Comparison of ENCODE assay signal across 8 cellular contexts in the genomic region with DNA sequence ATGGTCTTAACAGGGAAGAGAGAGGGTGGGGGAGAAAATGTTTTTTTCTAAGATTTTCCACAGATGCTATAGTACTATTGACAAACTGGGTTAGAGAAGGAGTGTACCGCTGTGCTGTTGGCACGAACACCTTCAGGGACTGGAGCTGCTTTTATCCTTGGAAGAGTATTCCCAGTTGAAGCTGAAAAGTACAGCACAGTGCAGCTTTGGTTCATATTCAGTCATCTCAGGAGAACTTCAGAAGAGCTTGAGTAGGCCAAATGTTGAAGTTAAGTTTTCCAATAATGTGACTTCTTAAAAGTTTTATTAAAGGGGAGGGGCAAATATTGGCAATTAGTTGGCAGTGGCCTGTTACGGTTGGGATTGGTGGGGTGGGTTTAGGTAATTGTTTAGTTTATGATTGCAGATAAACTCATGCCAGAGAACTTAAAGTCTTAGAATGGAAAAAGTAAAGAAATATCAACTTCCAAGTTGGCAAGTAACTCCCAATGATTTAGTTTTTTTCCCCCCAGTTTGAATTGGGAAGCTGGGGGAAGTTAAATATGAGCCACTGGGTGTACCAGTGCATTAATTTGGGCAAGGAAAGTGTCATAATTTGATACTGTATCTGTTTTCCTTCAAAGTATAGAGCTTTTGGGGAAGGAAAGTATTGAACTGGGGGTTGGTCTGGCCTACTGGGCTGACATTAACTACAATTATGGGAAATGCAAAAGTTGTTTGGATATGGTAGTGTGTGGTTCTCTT. TPM values are rescaled to one million over a fixed set of nuclear protein-coding genes. Genes with fewer than 3 reads are reported as not detected.
DNase-seq lines count a peak whose midpoint lies in the region; ATAC-seq and TF ChIP-seq lines count a peak whose summit lies in the region.

No MANE protein-coding gene starts in this region.

- H3K36me3 ChIP-seq in hepatocyte (replicated peaks; ENCODE audit: insufficient read depth, low read depth) = peaks cover 30% of the 10 kb centered on the region

- CTCF ChIA-PET in activated CD8-positive, alpha-beta T cell treated with anti-CD3 and anti-CD28 coated beads for 36 hours (lab: Charles Lee) = interaction anchor here (1.6 to 16.5 kb wide), 4 partner anchors 9 to 82 kb away, joined by 6 to 448 read pairs (median 9); a partner anchor contains a TSS

- no peak overlapping the region for H2AFZ ChIP-seq in hepatocyte

- H3K27ac Mint-ChIP-seq in activated CD8-positive, alpha-beta T cell treated with anti-CD3 and anti-CD28 coated beads for 36 hours = no peak overlapping the region

- H3K4me1 Mint-ChIP-seq in activated CD8-positive, alpha-beta T cell treated with anti-CD3 and anti-CD28 coated beads for 36 hours (ENCODE audit: low read depth) = peaks cover 29% of the 10 kb centered on the region

- H3K79me2 ChIP-seq in hepatocyte = peaks cover 90% of the 10 kb centered on the region

- no peaks in the 10 kb centered on the region for H3K9me2 ChIP-seq in hepatocyte (replicated peaks; ENCODE audit: insufficient read depth)

- no peaks in the 10 kb centered on the region for H3K27me3 ChIP-seq in hepatocyte

- no peak for TF ChIP-seq CTCF in hepatocyte (IDR thresholded peaks at IDR 0.05; ENCODE audit: poor library complexity)
- no peak for TF ChIP-seq CTCF in activated CD8-positive, alpha-beta T cell treated with anti-CD3 and anti-CD28 coated beads for 36 hours (IDR thresholded peaks at IDR 0.05)

- H3K4me1 ChIP-seq in hepatocyte (ENCODE audit: insufficient read depth) = peaks cover 4% of the 10 kb centered on the region

- H3K4me3 ChIP-seq in hepatocyte = peak overlapping the region; percentile 74

- POLR2A ChIA-PET in activated CD8-positive, alpha-beta T cell treated with anti-CD3 and anti-CD28 coated beads for 36 hours (lab: Charles Lee) = interaction anchor here (0.6 to 36.2 kb wide), 26 partner anchors 7 to 240 kb away, joined by 3 to 4842 read pairs (median 6); a partner anchor contains a TSS

- no peak overlapping the region for H3K4me3 Mint-ChIP-seq in activated CD8-positive, alpha-beta T cell treated with anti-CD3 and anti-CD28 coated beads for 36 hours

- H4K20me1 ChIP-seq in hepatocyte (ENCODE audit: insufficient read depth, poor library complexity, severe bottlenecking) = peaks cover 77% of the 10 kb centered on the region

- peak overlapping the region; percentile 99 for H3K27ac ChIP-seq in hepatocyte

- peak overlapping the region; percentile 87 for H3K4me2 ChIP-seq in hepatocyte

- no peaks in the 10 kb centered on the region for H3K9me3 ChIP-seq in hepatocyte (ENCODE audit: low read depth)

- H3K27me3 Mint-ChIP-seq in activated CD8-positive, alpha-beta T cell treated with anti-CD3 and anti-CD28 coated beads for 36 hours = no peaks in the 10 kb centered on the region

- in situ Hi-C loops in SK-MEL-5 (cut with HindIII; ENCODE audit: low pct_unique_long_range_greater_than_20kb, low sequenced_read_pairs) = no loop called here

- 0% methylated on average over 3 of the region's 3 CpGs for WGBS in hepatocyte (ENCODE audit: low lambda C conversion rate, missing lambda C conversion rate)

- intact Hi-C loops in activated CD8-positive, alpha-beta T cell treated with anti-CD3 and anti-CD28 coated beads for 36 hours (cut with micrococcal nuclease) = loop anchor here (2.0 kb wide), 2 partner anchors 77 to 119 kb away; a partner anchor contains a TSS

- H3K36me3 Mint-ChIP-seq in activated CD8-positive, alpha-beta T cell treated with anti-CD3 and anti-CD28 coated beads for 36 hours (ENCODE audit: low read depth) = peaks cover 1% of the 10 kb centered on the region

- no peaks in the 10 kb centered on the region for H3K9me3 Mint-ChIP-seq in activated CD8-positive, alpha-beta T cell treated with anti-CD3 and anti-CD28 coated beads for 36 hours

- ATAC-seq in HG03342 (IDR thresholded peaks at IDR 0.05; ENCODE audit: unreplicated experiment) = no peak
- ATAC-seq in activated CD8-positive, alpha-beta T cell treated with anti-CD3 and anti-CD28 coated beads for 36 hours = no peak

- peak; percentile 60 for DNase-seq in NCI-H2171 treated with DMSO at 0.1 percent for 48 hours (lab: John Stamatoyannopoulos, UW)
- no peak for DNase-seq in NCI-H2171 (lab: John Stamatoyannopoulos, UW)
- peak; percentile 64 for DNase-seq in SK-MEL-5 (ENCODE audit: low read depth, low spot score)
- peak; percentile 38 for DNase-seq in hepatocyte (ENCODE audit: low spot score)
- DNase-seq in superior temporal gyrus (ENCODE audit: extremely low spot score) = peak; percentile 49
- DNase-seq in activated CD8-positive, alpha-beta T cell treated with anti-CD3 and anti-CD28 coated beads for 36 hours = no peak
- no peak for DNase-seq in activated CD4-positive, alpha-beta T cell treated with anti-CD3 and anti-CD28 coated beads, Interleukin-2, amount 50 U/mL, for 4 hours

RNA-seq across cellular contexts. Expression of a gene that starts 2.9 kb away (rescaled TPM):
- total RNA-seq in SK-MEL-5 (2014; rRNA removed; shearing (Covaris generic)) = 1,469 and 1,846 TPM in 2 replicates
- 14.9 and 24.6 TPM in 2 replicates for polyA plus RNA-seq in SK-MEL-5 (2015; cell fraction: cytosol; rRNA removed)
- 1,901 and 1,945 TPM in 2 replicates for polyA plus RNA-seq in SK-MEL-5 (2015; cell fraction: nucleus; rRNA removed)
- 8,000 and 8,677 TPM in 2 replicates for total RNA-seq in hepatocyte
- 16,690 and 29,129 TPM in 2 replicates for polyA plus RNA-seq in hepatocyte
- total RNA-seq in activated CD8-positive, alpha-beta T cell treated with anti-CD3 and anti-CD28 coated beads for 36 hours = 1,000 to 10,000 TPM; 3,856 to 3,869 TPM

RNA-seq across cellular contexts. Expression of a gene that starts 23.2 kb away (rescaled TPM):
- 57.8 and 64.9 TPM in 2 replicates for total RNA-seq in SK-MEL-5 (2014; rRNA removed; shearing (Covaris generic))
- polyA plus RNA-seq in SK-MEL-5 (2015; cell fraction: cytosol; rRNA removed) = 86.7 and 89.1 TPM in 2 replicates
- polyA plus RNA-seq in SK-MEL-5 (2015; cell fraction: nucleus; rRNA removed) = 80.9 and 96.5 TPM in 2 replicates
- total RNA-seq in hepatocyte = 80.4 and 83.9 TPM in 2 replicates
- polyA plus RNA-seq in hepatocyte = 162 and 167 TPM in 2 replicates
- total RNA-seq in activated CD8-positive, alpha-beta T cell treated with anti-CD3 and anti-CD28 coated beads for 36 hours = 10 to 100 TPM; 71.5 to 76.8 TPM

RNA-seq across cellular contexts. Expression of a gene that starts 56.5 kb away (rescaled TPM):
- total RNA-seq in SK-MEL-5 (2014; rRNA removed; shearing (Covaris generic)) = 1.8 and 2.0 TPM in 2 replicates
- polyA plus RNA-seq in SK-MEL-5 (2015; cell fraction: cytosol; rRNA removed) = 2.7 and 4.7 TPM in 2 replicates
- polyA plus RNA-seq in SK-MEL-5 (2015; cell fraction: nucleus; rRNA removed) = 1.5 and 2.4 TPM in 2 replicates
- total RNA-seq in hepatocyte = 46.0 and 53.7 TPM in 2 replicates
- 85.3 and 101 TPM in 2 replicates for polyA plus RNA-seq in hepatocyte
- total RNA-seq in activated CD8-positive, alpha-beta T cell treated with anti-CD3 and anti-CD28 coated beads for 36 hours = 10 to 100 TPM; 55.4 to 56.0 TPM

Comparison
In these comparisons a context has a peak if more than half of its experiments do, and no peak if none do; other contexts are left out.
1. DNase-seq: peak in NCI-H2171 treated with DMSO at 0.1 percent for 48 hours (single experiment), SK-MEL-5 (single experiment), hepatocyte (single experiment) and superior temporal gyrus (single experiment); none in NCI-H2171 (single experiment), activated CD8-positive, alpha-beta T cell treated with anti-CD3 and anti-CD28 coated beads for 36 hours (single experiment) and activated CD4-positive, alpha-beta T cell treated with anti-CD3 and anti-CD28 coated beads, Interleukin-2, amount 50 U/mL, for 4 hours (0 of 2).
2. RNA of a gene that starts 56.5 kb away (total RNA-seq): 55.4 to 56.0 TPM in activated CD8-positive, alpha-beta T cell treated with anti-CD3 and anti-CD28 coated beads for 36 hours and 46.0 to 53.7 TPM in hepatocyte; 1.8 to 2.0 TPM in SK-MEL-5; every median in the first group is over 10 times any median in the second.